ENCODE assay signal across 22 cellular contexts in genomic region chr9:94879230-94879629, GRCh38.
DNase-seq lines count a peak whose midpoint lies in the region; ATAC-seq, FAIRE-seq and TF ChIP-seq lines count a peak whose summit lies in the region.
"Had no signal": no experiment of that assay in that cellular context is flagged by ENCODE, and none has a peak within 500 bp of the region (broad histone marks: within the 10 kb centered on the region; RNA-seq: fewer than 3 reads in every experiment).

No MANE protein-coding gene starts in this region.

- RAD21 ChIA-PET in GM12878 (lab: Charles Lee; ENCODE audit: unreplicated experiment), result interaction anchor here (1.0 to 1.9 kb wide), 4 partner anchors 18 to 197 kb away, joined by 3 to 4 read pairs (median 4); no protein-coding TSS in a partner anchor

- no peak overlapping the region; the same call in 1 of the 2 replicates for H2AFZ ChIP-seq in GM12878 (ENCODE audit: control insufficient read depth, low read depth, low read length)
- H2AFZ ChIP-seq: neural progenitor cell had no signal

- no peaks in the 10 kb centered on the region for H3K79me2 ChIP-seq in GM12878 (ENCODE audit: control insufficient read depth, insufficient read depth, low read length)

- in situ Hi-C loops in GM12878 (cut with MboI), result no loop called here

- no TSS peak for BruUV-seq in GM12878 (replicated peaks; lab: Mats Ljungman, UMichigan)

- H3K27ac ChIP-seq in A549, result peak overlapping the region; percentile 7 to 72; a peak in 4 of 6 replicates
- H3K27ac ChIP-seq in GM12878 (ENCODE audit: control insufficient read depth, insufficient read depth), result peak overlapping the region; percentile 17; the same call in 1 of the 2 replicates
- H3K27ac ChIP-seq: lower lobe of right lung, neural progenitor cell, sigmoid colon, upper lobe of left lung had no signal

- H3K4me3 Mint-ChIP-seq in HFFc6 (peak overlapping the region; percentile 63), natural killer cell (peak overlapping the region; percentile 40)
- H3K4me3 Mint-ChIP-seq: activated naive CD4-positive, alpha-beta T cell treated with anti-CD3 and anti-CD28 coated beads, Interleukin-2, amount 50 U/mL, for 24 hours; activated T-cell treated with anti-CD3 and anti-CD28 coated beads, Interleukin-2, amount 50 U/mL, for 4 hours; neural progenitor cell had no signal

- no peak for ATAC-seq in A549
- ATAC-seq in GM12878, result no peak
- ATAC-seq in natural killer cell, result no peak
- no peak for ATAC-seq in HG02588 (IDR thresholded peaks at IDR 0.05; ENCODE audit: unreplicated experiment)
- ATAC-seq: lower lobe of right lung had no signal

- H3K27ac Mint-ChIP-seq in HFFc6 (peak overlapping the region; percentile 82), natural killer cell (peak overlapping the region; percentile 65 to 79)
- H3K27ac Mint-ChIP-seq: activated naive CD4-positive, alpha-beta T cell treated with anti-CD3 and anti-CD28 coated beads, Interleukin-2, amount 50 U/mL, for 24 hours; neural progenitor cell; progenitor cell of endocrine pancreas had no signal

- H3K4me2 ChIP-seq in A549 (no peak overlapping the region), GM12878 (ENCODE audit: control insufficient read depth, insufficient read depth) (no peak overlapping the region; the same call in 1 of the 2 replicates)
- H3K4me2 ChIP-seq: neural progenitor cell had no signal

- no peak for DNase-seq in A549 (ENCODE audit: low read depth in 1 of 2, low spot score in 1 of 2)
- no peak for DNase-seq in HFFc6
- DNase-seq in GM12878 (ENCODE audit: low read depth, low spot score), result no peak
- no peak for DNase-seq in natural killer cell
- DNase-seq in activated gamma-delta T cell treated with Interleukin-2 at 50 U/mL for 16 hours, result no peak
- no peak for DNase-seq in GM10266 (ENCODE audit: extremely low spot score)
- DNase-seq: activated T-cell treated with anti-CD3 and anti-CD28 coated beads, Interleukin-2, amount 50 U/mL, for 4 hours; aorta; dermis blood vessel endothelial cell; lower lobe of right lung; NCI-H1105; NCI-H2029 treated with DMSO at 0.1 percent for 48 hours; NCI-H82; sigmoid colon; T1000; upper lobe of left lung had no signal

- intact Hi-C loops in GM12878 (cut with micrococcal nuclease; ENCODE audit: unreplicated experiment) (no loop called here), natural killer cell (cut with micrococcal nuclease) (loop anchor here (2.0 to 10.0 kb wide), 3 partner anchors 18 to 844 kb away; no protein-coding TSS in a partner anchor)

- peaks cover 63% of the 10 kb centered on the region for H3K4me1 Mint-ChIP-seq in HFFc6 (ENCODE audit: low read depth)
- peaks cover 24 to 32% of the 10 kb centered on the region in 2 donors for H3K4me1 Mint-ChIP-seq in natural killer cell

- no peaks in the 10 kb centered on the region for H3K27me3 Mint-ChIP-seq in HFFc6 (ENCODE audit: insufficient read depth)
- H3K27me3 Mint-ChIP-seq in natural killer cell (ENCODE audit: low read depth in 2 of 2), result no peaks in the 10 kb centered on the region
- H3K27me3 Mint-ChIP-seq: activated naive CD4-positive, alpha-beta T cell treated with anti-CD3 and anti-CD28 coated beads, Interleukin-2, amount 50 U/mL, for 24 hours; progenitor cell of endocrine pancreas had no signal

- FAIRE-seq in A549 (lab: Jason Lieb, UNC) (no peak), GM12878 (lab: Jason Lieb, UNC) (no peak)
- FAIRE-seq: GM19239 had no signal

- H3K4me1 ChIP-seq in A549, result peaks cover 55% of the 10 kb centered on the region
- peaks cover 25% of the 10 kb centered on the region for H3K4me1 ChIP-seq in GM12878 (ENCODE audit: control insufficient read depth, insufficient read depth, low read length)
- H3K4me1 ChIP-seq: HAP-1 had no signal

- POLR2A ChIA-PET in A549 (lab: Yijun Ruan, JAX) (no interaction called here), GM12878 (lab: Charles Lee) (interaction anchor here (0.9 kb wide), 1 partner anchor 18 kb away, joined by 3 read pairs; no protein-coding TSS in a partner anchor)

- H3K9ac ChIP-seq in GM12878 (ENCODE audit: control insufficient read depth, insufficient read depth, low read length), result no peak overlapping the region
- H3K9ac ChIP-seq: neural progenitor cell had no signal

- 0 out of 3 replicates have a peak, but pooled peaks cover 4% of the 10 kb centered on the region for H3K9me3 ChIP-seq in A549
- H3K9me3 ChIP-seq in GM12878 (replicated peaks; ENCODE audit: control insufficient read depth, insufficient read depth, low read length), result peaks cover 7% of the 10 kb centered on the region; the same call in 2 of the 3 replicates
- H3K9me3 ChIP-seq: HAP-1, lower lobe of right lung, sigmoid colon, upper lobe of left lung had no signal

- H3K4me3 ChIP-seq in A549, result no peak overlapping the region
- H3K4me3 ChIP-seq in GM12878, result 0 out of 2 replicates have a peak overlapping the region, but pooled peaks have one; percentile 1
- H3K4me3 ChIP-seq: HAP-1, lower lobe of right lung, neural progenitor cell, sigmoid colon, upper lobe of left lung had no signal

- TF ChIP-seq CTCF in A549 (IDR thresholded peaks at IDR 0.05), result no peak
- no peak for TF ChIP-seq CTCF in HFFc6 (IDR thresholded peaks at IDR 0.05)
- TF ChIP-seq CTCF in GM12878 (IDR thresholded peaks at IDR 0.05 in 2 of 3, conservative IDR thresholded peaks at IDR 0.05 in 1 of 3; ENCODE audit: control insufficient read depth in 2 of 3, extremely low read depth in 1 of 3, insufficient read depth in 1 of 3, low read depth in 3 of 3, low read length in 3 of 3), result no peak
- no peak for TF ChIP-seq CTCF in natural killer cell (IDR thresholded peaks at IDR 0.05)
- TF ChIP-seq CTCF in GM10266 (IDR thresholded peaks at IDR 0.05; ENCODE audit: control insufficient read depth, insufficient read depth, low read depth, missing control alignments), result no peak

- H3K36me3 ChIP-seq in GM12878 (ENCODE audit: control insufficient read depth in 2 of 2, insufficient read depth in 2 of 2, low read length in 1 of 2), result no peaks in the 10 kb centered on the region
- H3K36me3 ChIP-seq: HAP-1, lower lobe of right lung, neural progenitor cell, sigmoid colon, upper lobe of left lung had no signal

- TF ChIP-seq POLR2A in A549 (IDR thresholded peaks at IDR 0.05; ENCODE audit: low read length) (no peak), GM12878 (IDR thresholded peaks at IDR 0.05; ENCODE audit: low read depth, low read length) (no peak)

- SMC1A ChIA-PET in GM12878 (lab: Charles Lee; ENCODE audit: uncharacterized antibody, unreplicated experiment), result interaction anchor here (1.0 to 1.8 kb wide), 8 partner anchors 13 to 153 kb away, joined by 3 to 6 read pairs (median 4); partner anchors contain the start of gene AOPEP

- no peak for TF ChIP-seq RAD21 in A549 (conservative IDR thresholded peaks at IDR 0.05 in 1 of 2, IDR thresholded peaks at IDR 0.05 in 1 of 2)
- TF ChIP-seq RAD21 in GM12878 (IDR thresholded peaks at IDR 0.05; ENCODE audit: insufficient read depth, low read depth, low read length), result no peak

- no peaks in the 10 kb centered on the region for H3K27me3 ChIP-seq in GM12878 (replicated peaks in 1 of 2; ENCODE audit: control insufficient read depth in 2 of 2, insufficient read depth in 2 of 2, low read length in 1 of 2)
- H3K27me3 ChIP-seq: neural progenitor cell, sigmoid colon, upper lobe of left lung had no signal

- H3K9me3 Mint-ChIP-seq in HFFc6, result peaks cover 6% of the 10 kb centered on the region
- H3K9me3 Mint-ChIP-seq in natural killer cell, result no peaks in the 10 kb centered on the region
- H3K9me3 Mint-ChIP-seq: activated naive CD4-positive, alpha-beta T cell treated with anti-CD3 and anti-CD28 coated beads, Interleukin-2, amount 50 U/mL, for 24 hours; neural progenitor cell had no signal

- H3K36me3 Mint-ChIP-seq in HFFc6 (ENCODE audit: low read depth) (peaks cover 14% of the 10 kb centered on the region), natural killer cell (no peaks in the 10 kb centered on the region)
- H3K36me3 Mint-ChIP-seq: neural progenitor cell had no signal

- CTCF ChIA-PET in A549 (lab: Yijun Ruan, JAX) (interaction anchor here (0.6 to 1.5 kb wide), 4 partner anchors 9 to 101 kb away, joined by 3 to 6 read pairs (median 4); no protein-coding TSS in a partner anchor), GM12878 (lab: Yijun Ruan, JAX) (interaction anchor here (1.0 to 1.6 kb wide), 5 partner anchors 12 to 97 kb away, joined by 3 to 4 read pairs (median 3); no protein-coding TSS in a partner anchor)

- H4K20me1 ChIP-seq in GM12878 (ENCODE audit: control insufficient read depth, insufficient read depth), result no peaks in the 10 kb centered on the region

- TF ChIP-seq EP300 in A549 (IDR thresholded peaks at IDR 0.05) (no peak), GM12878 (IDR thresholded peaks at IDR 0.05; ENCODE audit: borderline replicate concordance in 1 of 2, control insufficient read depth in 1 of 2, low read depth in 2 of 2, low read length in 2 of 2) (no peak)

TF ChIP-seq in A549, 52 proteins besides CTCF, POLR2A, EP300 and RAD21 (continues in another document):
- TF ChIP-seq TP53 (CRISPR knock-in tag; IDR thresholded peaks at IDR 0.05) (no peak), CHD2 (IDR thresholded peaks at IDR 0.05; ENCODE audit: low read length, partially characterized antibody) (no peak), KDM5A (IDR thresholded peaks at IDR 0.05) (no peak), HEYL (CRISPR knock-in tag; IDR thresholded peaks at IDR 0.05) (no peak), PHF8 (IDR thresholded peaks at IDR 0.05; ENCODE audit: borderline replicate concordance, low read depth) (no peak), JUN (IDR thresholded peaks at IDR 0.05) (no peak), SMC3 (IDR thresholded peaks at IDR 0.05) (no peak), HES2 (IDR thresholded peaks at IDR 0.05) (no peak)

TF ChIP-seq in GM12878, 131 proteins besides CTCF, POLR2A, EP300 and RAD21 (continues in another document):
- no peak for TF ChIP-seq YY1 (IDR thresholded peaks at IDR 0.05; ENCODE audit: low read depth, low read length)
